16 cellular contexts compared by ENCODE assay signal in the genomic region with DNA sequence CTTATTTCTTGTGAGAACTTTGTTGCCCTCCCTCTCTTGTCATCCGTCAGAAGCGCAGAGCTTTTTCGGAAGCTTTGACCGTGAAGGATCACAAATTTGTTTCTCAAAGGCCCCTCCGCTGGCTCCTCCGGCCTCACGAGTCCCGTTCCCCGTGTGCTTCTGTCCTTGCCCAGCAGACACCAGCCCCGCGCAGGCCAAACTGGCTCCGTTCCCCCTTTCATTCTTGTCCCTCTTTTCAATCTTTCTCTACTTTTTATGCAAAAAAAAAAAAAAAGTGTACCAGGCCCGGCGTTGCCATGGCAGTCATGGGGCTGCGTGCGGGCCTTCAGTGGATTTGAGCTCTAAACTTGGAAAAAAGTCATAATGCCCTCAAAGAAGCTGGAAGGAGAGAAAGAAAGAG.
DNase-seq lines count a peak whose midpoint lies in the region; ATAC-seq and TF ChIP-seq lines count a peak whose summit lies in the region.
"Had no signal": no experiment of that assay in that cellular context is flagged by ENCODE, and none has a peak within 500 bp of the region (broad histone marks: within the 10 kb centered on the region; RNA-seq: fewer than 3 reads in every experiment).

No MANE protein-coding gene starts in this region.

- 14 to 15% methylated on average over 16 of the region's 16 CpGs for WGBS in aorta, 2 donors

- H3K27ac ChIP-seq in breast epithelium = peak overlapping the region; percentile 86 to 87
- peak overlapping the region; percentile 95 to 98 for H3K27ac ChIP-seq in aorta (ENCODE audit: low read depth in 1 of 2, low read length in 2 of 2)
- H3K27ac ChIP-seq in foreskin keratinocyte = no peak overlapping the region
- no peak overlapping the region for H3K27ac ChIP-seq in CD4-positive, alpha-beta memory T cell (ENCODE audit: low read depth, low read length)
- H3K27ac ChIP-seq: 22Rv1, SK-N-MC had no signal

- TF ChIP-seq POLR2A in breast epithelium (IDR thresholded peaks at IDR 0.05) = no peak

- H3K4me1 ChIP-seq in breast epithelium = no peaks in the 10 kb centered on the region
- H3K4me1 ChIP-seq in aorta (ENCODE audit: control insufficient read depth in 1 of 2, insufficient read depth in 2 of 2, low read length in 2 of 2) = no peaks in the 10 kb centered on the region
- H3K4me1 ChIP-seq in foreskin keratinocyte = no peaks in the 10 kb centered on the region
- H3K4me1 ChIP-seq in CD4-positive, alpha-beta memory T cell (ENCODE audit: insufficient read depth, low read length) = no peaks in the 10 kb centered on the region

- no peak overlapping the region for H3K27ac Mint-ChIP-seq in MCF 10A (ENCODE audit: low read depth, unreplicated experiment)
- H3K27ac Mint-ChIP-seq in immature natural killer cell = no peak overlapping the region
- no peak overlapping the region for H3K27ac Mint-ChIP-seq in CD4-positive, alpha-beta memory T cell
- H3K27ac Mint-ChIP-seq: activated naive CD8-positive, alpha-beta T cell; CD4-positive, alpha-beta T cell; stimulated activated naive CD8-positive, alpha-beta T cell treated with anti-CD3 and anti-CD28 coated beads, Interleukin-15, Interleukin-2, amounts not matched to agents 100 ng/mL and 50 ng/mL, for 24 hours had no signal

- intact Hi-C loops in breast epithelium (cut with DNase I; ENCODE audit: low total_unique reads) = no loop called here
- intact Hi-C loops in MCF 10A (cut with micrococcal nuclease) = no loop called here
- intact Hi-C loops in posterior cingulate gyrus (cut with DNase I) = no loop called here
- intact Hi-C loops in aorta (cut with DNase I) = loop anchor here in 1 of 2 donors (1.0 to 5.0 kb wide), 2 partner anchors 24 to 673 kb away; partner anchors contain the start of gene QKI
- intact Hi-C loops in CD4-positive, alpha-beta memory T cell (cut with micrococcal nuclease) = no loop called here

- TF ChIP-seq CTCF in breast epithelium (IDR thresholded peaks at IDR 0.05) (no peak), MCF 10A (IDR thresholded peaks at IDR 0.05; ENCODE audit: unreplicated experiment) (no peak), foreskin keratinocyte (conservative IDR thresholded peaks at IDR 0.05) (no peak)

- H3K4me1 Mint-ChIP-seq in MCF 10A (ENCODE audit: insufficient read depth, unreplicated experiment) (no peaks in the 10 kb centered on the region), immature natural killer cell (peaks cover 31 to 36% of the 10 kb centered on the region in 2 donors)
- peaks cover 0 to 8% (median 0%) of the 10 kb centered on the region in 4 donors for H3K4me1 Mint-ChIP-seq in CD4-positive, alpha-beta memory T cell

- H3K9me3 ChIP-seq in breast epithelium (no peaks in the 10 kb centered on the region), aorta (ENCODE audit: control insufficient read depth, low read length) (no peaks in the 10 kb centered on the region)
- H3K9me3 ChIP-seq in CD4-positive, alpha-beta memory T cell (ENCODE audit: control insufficient read depth in 1 of 2, low read length in 2 of 2) = no peaks in the 10 kb centered on the region
- H3K9me3 ChIP-seq: MG63 had no signal

- DNase-seq in breast epithelium (ENCODE audit: low spot score in 2 of 2) (no peak), MCF 10A (ENCODE audit: unreplicated experiment) (no peak), immature natural killer cell (no peak), posterior cingulate gyrus (peak in 8 of 10 donors; percentile 49 to 92 (median 70)), aorta (no peak), DMS53 treated with DMSO at 0.1 percent for 48 hours (lab: John Stamatoyannopoulos, UW; ENCODE audit: unreplicated experiment) (no peak), foreskin keratinocyte (no peak)
- DNase-seq in CD4-positive, alpha-beta memory T cell = no peak
- DNase-seq: CD4-positive, alpha-beta T cell; NCI-H2081 treated with DMSO at 0.1 percent for 48 hours; NK-92 treated with Interleukin-12 subunit alpha and Interleukin-12 subunit beta, amount 100 ng/mL, for 24 hours had no signal

- no TSS peak for BruUV-seq in MCF 10A (replicated peaks; lab: Mats Ljungman, UMichigan)

- no peaks in the 10 kb centered on the region for H3K36me3 Mint-ChIP-seq in MCF 10A (ENCODE audit: insufficient read depth, unreplicated experiment)
- H3K36me3 Mint-ChIP-seq in immature natural killer cell = peaks cover 0 to 9% (median 0%) of the 10 kb centered on the region in 3 donors
- no peaks in the 10 kb centered on the region for H3K36me3 Mint-ChIP-seq in CD4-positive, alpha-beta memory T cell
- H3K36me3 Mint-ChIP-seq: activated naive CD8-positive, alpha-beta T cell had no signal

- ATAC-seq in aorta (ENCODE audit: low FRiP score) = peak; percentile 4
- ATAC-seq in foreskin keratinocyte = no peak

- H3K9me3 Mint-ChIP-seq in MCF 10A (ENCODE audit: unreplicated experiment) (peaks cover 7% of the 10 kb centered on the region), immature natural killer cell (peaks cover 0 to 6% (median 0%) of the 10 kb centered on the region in 6 donors)
- H3K9me3 Mint-ChIP-seq in CD4-positive, alpha-beta memory T cell = peaks cover 0 to 7% (median 0%) of the 10 kb centered on the region in 8 donors
- H3K9me3 Mint-ChIP-seq: CD4-positive, alpha-beta T cell; stimulated activated naive CD8-positive, alpha-beta T cell treated with anti-CD3 and anti-CD28 coated beads, Interleukin-15, Interleukin-2, amounts not matched to agents 100 ng/mL and 50 ng/mL, for 24 hours had no signal

- CTCF ChIA-PET in MCF 10A (lab: Yijun Ruan, JAX) = interaction anchor here (0.7 kb wide), 1 partner anchor 26 kb away, joined by 3 read pairs; no protein-coding TSS in a partner anchor
- CTCF ChIA-PET in CD4-positive, alpha-beta memory T cell (lab: Charles Lee; ENCODE audit: partially characterized antibody) = interaction anchor here (0.7 kb wide), 1 partner anchor 203 kb away, joined by 3 read pairs; no protein-coding TSS in a partner anchor

- H3K4me3 Mint-ChIP-seq in MCF 10A (ENCODE audit: unreplicated experiment) (no peak overlapping the region), immature natural killer cell (peak overlapping the region in 3 of 5 donors; percentile 23 to 47 (median 39))
- H3K4me3 Mint-ChIP-seq in CD4-positive, alpha-beta memory T cell = no peak overlapping the region
- H3K4me3 Mint-ChIP-seq: CD4-positive, alpha-beta T cell; stimulated activated naive CD8-positive, alpha-beta T cell treated with anti-CD3 and anti-CD28 coated beads, Interleukin-15, Interleukin-2, amounts not matched to agents 100 ng/mL and 50 ng/mL, for 24 hours had no signal

- H3K27me3 ChIP-seq in breast epithelium (no peaks in the 10 kb centered on the region), aorta (ENCODE audit: control insufficient read depth in 1 of 2, insufficient read depth in 2 of 2, low read length in 1 of 2) (no peaks in the 10 kb centered on the region), foreskin keratinocyte (no peaks in the 10 kb centered on the region)
- no peaks in the 10 kb centered on the region for H3K27me3 ChIP-seq in CD4-positive, alpha-beta memory T cell (ENCODE audit: insufficient read depth, low read length)
- H3K27me3 ChIP-seq: MG63 had no signal

- no peaks in the 10 kb centered on the region for H3K27me3 Mint-ChIP-seq in MCF 10A (ENCODE audit: insufficient read depth, unreplicated experiment)
- peaks cover 5 to 14% (median 14%) of the 10 kb centered on the region in 3 donors for H3K27me3 Mint-ChIP-seq in immature natural killer cell (ENCODE audit: low read depth in 3 of 3)
- H3K27me3 Mint-ChIP-seq in CD4-positive, alpha-beta memory T cell = peaks cover 0 to 1% of the 10 kb centered on the region in 2 donors
- H3K27me3 Mint-ChIP-seq: stimulated activated naive CD8-positive, alpha-beta T cell treated with anti-CD3 and anti-CD28 coated beads, Interleukin-15, Interleukin-2, amounts not matched to agents 100 ng/mL and 50 ng/mL, for 24 hours had no signal

- H3K36me3 ChIP-seq in breast epithelium (no peaks in the 10 kb centered on the region), aorta (ENCODE audit: control insufficient read depth in 1 of 2, insufficient read depth in 2 of 2, low read length in 1 of 2) (no peaks in the 10 kb centered on the region)
- no peaks in the 10 kb centered on the region for H3K36me3 ChIP-seq in CD4-positive, alpha-beta memory T cell (ENCODE audit: insufficient read depth, low read length)
- H3K36me3 ChIP-seq: MG63 had no signal

- peak overlapping the region; percentile 6 to 43 (median 18) for H3K4me3 ChIP-seq in breast epithelium
- no peak overlapping the region for H3K4me3 ChIP-seq in aorta (ENCODE audit: low read length in 2 of 2)
- H3K4me3 ChIP-seq in CD4-positive, alpha-beta memory T cell (ENCODE audit: low read length in 2 of 2) = no peak overlapping the region
- H3K4me3 ChIP-seq: MG63, SK-N-MC had no signal

- POLR2A ChIA-PET in MCF 10A (lab: Yijun Ruan, JAX) = no interaction called here
- POLR2A ChIA-PET in CD4-positive, alpha-beta memory T cell (lab: Charles Lee; ENCODE audit: partially characterized antibody) = no interaction called here

Comparison
In these comparisons a context has a peak if more than half of its experiments do, and no peak if none do; other contexts are left out.
1. DNase-seq: peak in posterior cingulate gyrus (8 of 10); none in breast epithelium (0 of 2), MCF 10A (single experiment), immature natural killer cell (0 of 3), aorta (0 of 2), DMS53 treated with DMSO at 0.1 percent for 48 hours (single experiment), foreskin keratinocyte (0 of 2) and CD4-positive, alpha-beta memory T cell (0 of 5).
2. H3K27ac ChIP-seq: peak in breast epithelium (2 of 2) and aorta (2 of 2); none in foreskin keratinocyte (single experiment) and CD4-positive, alpha-beta memory T cell (single experiment).
3. H3K4me3 ChIP-seq: peak in breast epithelium (3 of 3); none in aorta (0 of 2) and CD4-positive, alpha-beta memory T cell (0 of 2).
4. H3K4me3 Mint-ChIP-seq: peak in immature natural killer cell (3 of 5); none in MCF 10A (single experiment) and CD4-positive, alpha-beta memory T cell (0 of 8).